ENCODE assay signal across 1 cellular context in the genomic region with DNA sequence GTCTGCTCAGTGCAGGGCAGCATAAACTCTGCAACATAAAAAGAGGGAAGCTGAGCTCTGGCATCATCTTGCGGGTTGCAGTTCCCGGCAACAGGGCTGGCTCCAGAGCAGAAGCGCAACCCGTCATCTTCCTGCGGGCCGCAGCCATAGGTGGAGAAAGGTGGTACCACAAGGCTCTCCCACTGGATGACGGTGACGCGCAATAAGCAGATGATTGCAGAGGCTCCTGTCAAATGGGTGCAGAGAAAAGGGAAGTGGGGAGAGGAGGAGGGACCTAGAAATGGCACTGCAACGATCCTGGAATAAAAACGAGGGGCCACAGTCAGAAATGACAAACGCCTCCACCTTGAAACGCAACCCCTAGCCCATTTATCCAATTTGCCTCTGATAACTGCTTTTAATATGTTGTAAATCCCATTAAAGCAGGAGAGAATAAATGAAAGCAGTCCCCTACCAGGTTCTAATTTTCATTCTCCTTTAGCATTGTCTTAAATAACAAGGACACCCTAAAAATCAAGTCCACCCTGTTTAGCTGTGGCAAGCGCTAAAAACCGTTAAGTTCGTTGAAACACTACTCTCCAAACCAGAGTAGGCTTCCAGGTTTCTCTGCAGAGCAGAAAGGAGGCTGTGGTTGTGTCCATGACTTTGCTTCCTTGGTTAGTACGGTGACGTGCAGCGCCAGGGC.
A peak's percentile ranks its signal among the peaks of the same experiment; 100 is the strongest.
TF ChIP-seq lines count a peak whose summit lies in the region.

No MANE protein-coding gene starts in this region.

TF ChIP-seq in IMR-90, 13 proteins besides CTCF, POLR2A, EP300 and RAD21:
- TF ChIP-seq, protein P1, sequence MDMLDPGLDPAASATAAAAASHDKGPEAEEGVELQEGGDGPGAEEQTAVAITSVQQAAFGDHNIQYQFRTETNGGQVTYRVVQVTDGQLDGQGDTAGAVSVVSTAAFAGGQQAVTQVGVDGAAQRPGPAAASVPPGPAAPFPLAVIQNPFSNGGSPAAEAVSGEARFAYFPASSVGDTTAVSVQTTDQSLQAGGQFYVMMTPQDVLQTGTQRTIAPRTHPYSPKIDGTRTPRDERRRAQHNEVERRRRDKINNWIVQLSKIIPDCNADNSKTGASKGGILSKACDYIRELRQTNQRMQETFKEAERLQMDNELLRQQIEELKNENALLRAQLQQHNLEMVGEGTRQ (IDR thresholded peaks at IDR 0.05; ENCODE audit: low read depth, low read length), result 0 out of 2 replicates have a peak, but pooled peaks have one; percentile 12
- TF ChIP-seq, protein P2, sequence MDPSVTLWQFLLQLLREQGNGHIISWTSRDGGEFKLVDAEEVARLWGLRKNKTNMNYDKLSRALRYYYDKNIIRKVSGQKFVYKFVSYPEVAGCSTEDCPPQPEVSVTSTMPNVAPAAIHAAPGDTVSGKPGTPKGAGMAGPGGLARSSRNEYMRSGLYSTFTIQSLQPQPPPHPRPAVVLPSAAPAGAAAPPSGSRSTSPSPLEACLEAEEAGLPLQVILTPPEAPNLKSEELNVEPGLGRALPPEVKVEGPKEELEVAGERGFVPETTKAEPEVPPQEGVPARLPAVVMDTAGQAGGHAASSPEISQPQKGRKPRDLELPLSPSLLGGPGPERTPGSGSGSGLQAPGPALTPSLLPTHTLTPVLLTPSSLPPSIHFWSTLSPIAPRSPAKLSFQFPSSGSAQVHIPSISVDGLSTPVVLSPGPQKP (IDR thresholded peaks at IDR 0.05; ENCODE audit: borderline replicate concordance, low read depth, low read length), result no peak
- TF ChIP-seq FOS (IDR thresholded peaks at IDR 0.05; ENCODE audit: low read depth, low read length) (0 out of 2 replicates have a peak, but pooled peaks have one; percentile 2), RCOR1 (IDR thresholded peaks at IDR 0.05; ENCODE audit: insufficient replicate concordance, low read length) (no peak), RFX5 (IDR thresholded peaks at IDR 0.05; ENCODE audit: low read depth, low read length) (no peak), MXI1 (IDR thresholded peaks at IDR 0.05; ENCODE audit: borderline replicate concordance, low read depth, low read length) (no peak)
